ENCODE assay signal across 8 cellular contexts in the genomic region with DNA sequence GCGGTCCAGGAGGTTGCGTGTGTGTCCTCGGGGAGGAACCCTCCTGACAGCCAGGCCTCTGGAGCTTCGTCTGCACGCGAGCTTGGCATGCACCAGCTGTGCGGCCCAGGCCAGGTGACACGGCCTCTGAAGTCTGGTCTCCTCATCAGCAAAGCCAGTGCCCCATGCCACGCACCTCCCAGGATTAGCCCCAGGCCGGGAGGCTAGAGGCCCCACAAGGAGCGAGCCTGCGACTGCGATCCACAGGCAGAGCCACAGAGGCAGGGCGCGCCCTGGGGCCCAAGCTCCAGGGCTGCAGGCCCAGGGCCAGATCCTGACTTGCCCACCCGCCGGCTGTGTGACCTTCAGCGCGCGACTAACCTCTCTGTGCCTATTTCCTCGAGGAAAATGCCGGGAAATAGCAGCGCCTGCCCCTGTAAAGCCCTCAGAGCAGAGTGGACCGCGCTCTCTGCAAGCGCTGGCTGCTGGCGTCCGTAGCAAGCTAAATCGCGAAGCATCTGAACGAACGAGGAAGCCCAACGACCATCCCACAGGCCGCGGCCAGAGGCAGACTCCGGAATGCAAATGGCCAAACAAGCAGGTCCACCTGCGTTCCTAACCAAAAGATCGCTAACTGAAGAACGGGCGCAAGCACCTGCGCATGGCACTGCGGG. TPM values are rescaled to one million over a fixed set of nuclear protein-coding genes. Genes with fewer than 3 reads are reported as not detected.
DNase-seq lines count a peak whose midpoint lies in the region; ATAC-seq, FAIRE-seq and TF ChIP-seq lines count a peak whose summit lies in the region.

No MANE protein-coding gene starts in this region.

- H3K4me2 ChIP-seq in GM12878 (ENCODE audit: control insufficient read depth, insufficient read depth): peak overlapping the region; percentile 99

- peak overlapping the region; percentile 67 for H3K9ac ChIP-seq in GM12878 (ENCODE audit: control insufficient read depth, insufficient read depth, low read length)

- H3K4me1 Mint-ChIP-seq in HFFc6 (ENCODE audit: low read depth): peaks cover 34% of the 10 kb centered on the region

- SMC1A ChIA-PET in GM12878 (lab: Charles Lee; ENCODE audit: uncharacterized antibody, unreplicated experiment): no interaction called here

- DNase-seq in AG04450 (ENCODE audit: low read depth, low spot score) (no peak), HFFc6 (no peak), GM12878 (ENCODE audit: low read depth, low spot score) (no peak), lower leg skin (ENCODE audit: low spot score in 2 of 2) (no peak), transverse colon (peak; percentile 15)
- no peak for DNase-seq in activated CD8-positive, alpha-beta memory T cell treated with anti-CD3 and anti-CD28 coated beads for 24 hours

- peak overlapping the region; percentile 71 for H3K4me3 ChIP-seq in AG04450 (ENCODE audit: low read depth, low read length)
- peak overlapping the region; percentile 66 for H3K4me3 ChIP-seq in GM12878
- peak overlapping the region; percentile 5 for H3K4me3 ChIP-seq in lower leg skin (ENCODE audit: low read depth, poor library complexity, severe bottlenecking)
- H3K4me3 ChIP-seq in transverse colon: peak overlapping the region; percentile 46 to 74 (median 67)

- intact Hi-C loops in GM12878 (cut with micrococcal nuclease; ENCODE audit: unreplicated experiment) (no loop called here), lower leg skin (cut with DNase I; ENCODE audit: low total_unique reads) (no loop called here), transverse colon (cut with DNase I; ENCODE audit: low total_unique reads) (no loop called here)

- FAIRE-seq in GM12878 (lab: Jason Lieb, UNC): no peak

- no peak for TF ChIP-seq RAD21 in GM12878 (IDR thresholded peaks at IDR 0.05; ENCODE audit: insufficient read depth, low read depth, low read length)

- H3K9me3 ChIP-seq in AG04450 (ENCODE audit: control insufficient read depth, insufficient read depth, low read length) (no peaks in the 10 kb centered on the region; the same call in 1 of the 2 replicates), GM12878 (replicated peaks; ENCODE audit: control insufficient read depth, insufficient read depth, low read length) (no peaks in the 10 kb centered on the region), transverse colon (no peaks in the 10 kb centered on the region)

- H3K27ac Mint-ChIP-seq in HFFc6: peak overlapping the region; percentile 45

- POLR2A ChIA-PET in AG04450 (lab: Yijun Ruan, JAX) (interaction anchor here (0.6 to 1.3 kb wide), 3 partner anchors 35 to 104 kb away, joined by 3 to 7 read pairs (median 4); a partner anchor contains a TSS), GM12878 (lab: Charles Lee) (no interaction called here)

- BruUV-seq in GM12878 (replicated peaks; lab: Mats Ljungman, UMichigan): no TSS peak

- RAD21 ChIA-PET in GM12878 (lab: Charles Lee; ENCODE audit: unreplicated experiment): interaction anchor here (0.6 kb wide), 1 partner anchor 53 kb away, joined by 3 read pairs; a partner anchor contains a TSS

- H3K27me3 ChIP-seq in AG04450 (ENCODE audit: control insufficient read depth, insufficient read depth, low read length) (no peaks in the 10 kb centered on the region), GM12878 (replicated peaks in 1 of 2; ENCODE audit: control insufficient read depth in 2 of 2, insufficient read depth in 2 of 2, low read length in 1 of 2) (no peaks in the 10 kb centered on the region), transverse colon (no peaks in the 10 kb centered on the region)

- TF ChIP-seq EP300 in GM12878 (IDR thresholded peaks at IDR 0.05; ENCODE audit: borderline replicate concordance in 1 of 2, control insufficient read depth in 1 of 2, low read depth in 2 of 2, low read length in 2 of 2) (no peak), transverse colon (IDR thresholded peaks at IDR 0.05; ENCODE audit: low read depth) (no peak)

- H3K4me3 Mint-ChIP-seq in HFFc6: peak overlapping the region; percentile 83

- ATAC-seq in GM12878 (no peak), GM19035 (IDR thresholded peaks at IDR 0.05; ENCODE audit: unreplicated experiment) (no peak), HG03025 (IDR thresholded peaks at IDR 0.05; ENCODE audit: low FRiP score, unreplicated experiment) (no peak)

- H3K4me1 ChIP-seq in GM12878 (ENCODE audit: control insufficient read depth, insufficient read depth, low read length) (peaks cover 14% of the 10 kb centered on the region), transverse colon (peaks cover 11 to 24% (median 17%) of the 10 kb centered on the region in 4 donors)

- H3K36me3 ChIP-seq in GM12878 (ENCODE audit: control insufficient read depth in 2 of 2, insufficient read depth in 2 of 2, low read length in 1 of 2) (peaks cover 11 to 14% of the 10 kb centered on the region in 2 experiments; a peak in 3 of 4 replicates), transverse colon (no peaks in the 10 kb centered on the region)

- TF ChIP-seq CTCF in AG04450 (IDR thresholded peaks at IDR 0.05; ENCODE audit: low read depth, low read length) (no peak), HFFc6 (IDR thresholded peaks at IDR 0.05) (no peak), GM12878 (IDR thresholded peaks at IDR 0.05 in 2 of 3, conservative IDR thresholded peaks at IDR 0.05 in 1 of 3; ENCODE audit: control insufficient read depth in 2 of 3, extremely low read depth in 1 of 3, insufficient read depth in 1 of 3, low read depth in 3 of 3, low read length in 3 of 3) (no peak), lower leg skin (IDR thresholded peaks at IDR 0.05) (no peak), transverse colon (IDR thresholded peaks at IDR 0.05) (no peak)

- H3K9me3 Mint-ChIP-seq in HFFc6: no peaks in the 10 kb centered on the region

- H2AFZ ChIP-seq in GM12878 (ENCODE audit: control insufficient read depth, low read depth, low read length): peak overlapping the region; percentile 91

- WGBS in GM12878 (ENCODE audit: insufficient coverage, insufficient replicate concordance, low lambda C conversion rate, missing lambda C conversion rate): 44% methylated on average over 39 of the region's 42 CpGs
- WGBS in lower leg skin, 2 donors: 34 to 44% methylated on average over 33 to 35 of the region's 42 CpGs
- 42% methylated on average over 34 of the region's 42 CpGs; no CpG with 5 or more reads in 1 of the 2 donors for WGBS in transverse colon (ENCODE audit: low coverage in 1 of 2), 2 donors

- peaks cover 2% of the 10 kb centered on the region for H3K27me3 Mint-ChIP-seq in HFFc6 (ENCODE audit: insufficient read depth)

- H3K79me2 ChIP-seq in GM12878 (ENCODE audit: control insufficient read depth, insufficient read depth, low read length): peaks cover 6% of the 10 kb centered on the region; the same call in 1 of the 2 replicates

- no peaks in the 10 kb centered on the region for H4K20me1 ChIP-seq in GM12878 (ENCODE audit: control insufficient read depth, insufficient read depth)

- H3K36me3 Mint-ChIP-seq in HFFc6 (ENCODE audit: low read depth): peaks cover 17% of the 10 kb centered on the region; the same call in 1 of the 2 replicates

- CTCF ChIA-PET in AG04450 (lab: Charles Lee) (interaction anchor here (0.6 to 1.3 kb wide), 3 partner anchors 12 to 427 kb away, joined by 3 to 4 read pairs (median 3); no protein-coding TSS in a partner anchor), GM12878 (lab: Yijun Ruan, JAX) (interaction anchor here (0.6 kb wide), 1 partner anchor 158 kb away, joined by 3 read pairs; no protein-coding TSS in a partner anchor)

- no peak for TF ChIP-seq POLR2A in GM12878 (IDR thresholded peaks at IDR 0.05; ENCODE audit: low read depth, low read length)
- no peak for TF ChIP-seq POLR2A in lower leg skin (IDR thresholded peaks at IDR 0.05)
- TF ChIP-seq POLR2A in transverse colon (IDR thresholded peaks at IDR 0.05): no peak

- in situ Hi-C loops in GM12878 (cut with MboI) (no loop called here), transverse colon (cut with MboI; ENCODE audit: low pct_ligation_motif_present in 1 of 4, low pct_unique_long_range_greater_than_20kb in 1 of 4, low sequenced_read_pairs in 3 of 4) (no loop called here)

- H3K27ac ChIP-seq in AG04450 (ENCODE audit: low read depth, low read length) (peak overlapping the region; percentile 57), GM12878 (ENCODE audit: control insufficient read depth, insufficient read depth) (peak overlapping the region; percentile 59), transverse colon (peak overlapping the region; percentile 90 to 96 (median 94))

RNA-seq across cellular contexts. Expression of a gene that starts 0.5 kb away (rescaled TPM):
- polyA plus RNA-seq in AG04450 (2011; rRNA removed) (27.3 and 32.0 TPM in 2 replicates), GM12878 (2011; rRNA removed) (8.4 and 13.8 TPM in 2 replicates), GM12878 (2014; fragmentation: Illumina TruSeq; extraction: Trizol) (6.2 and 17.8 TPM in 2 replicates), GM12878 (2014; fragmentation: Nextera tagmentation; extraction: Ambion mirVana) (1 to 10 TPM; 3.6 to 9.8 TPM), GM12878 (2014; rRNA removed) (36.5 and 42.0 TPM in 2 replicates), GM12878 (2016; fragmentation: Nextera tagmentation; extraction: Ambion mirVana) (1 to 10 TPM; 1.4 to 2.1 TPM)
- 26.8 and 30.4 TPM in 2 replicates for polyA minus RNA-seq in AG04450 (2011; rRNA and poly(A)+ RNA removed)
- 10 to 100 TPM; 44.3 to 58.6 (median 53.2) TPM for total RNA-seq in HFFc6 (2021; fragmentation: NEBNext Ultra II Directional; extraction: Animal tissue kit (Norgen Biotek cat#: 25700))
- total RNA-seq in GM12878 (2013; cell fraction: nucleolus; rRNA removed): 7.0 and 8.1 TPM in 2 replicates
- total RNA-seq in GM12878 (2014; rRNA removed) (33.4 and 36.0 TPM in 2 replicates), GM12878 (2014; rRNA removed; fragmentation: Illumina TruSeq; extraction: Trizol) (18.6 and 20.8 TPM in 2 replicates), GM12878 (2021) (26.2 and 26.4 TPM in 2 replicates), lower leg skin (10 to 100 TPM; 44.5 to 70.6 (median 62.6) TPM), transverse colon (10 to 100 TPM; 52.2 to 69.6 (median 64.4) TPM)
- polyA plus RNA-seq in GM12878 (2011; ENCODE audit: low read depth): 8.5 TPM
- 15.8 and 22.1 TPM in 2 replicates for polyA plus RNA-seq in GM12878 (2011; cell fraction: cytosol; rRNA removed)
- 41.5 and 42.8 TPM in 2 replicates for polyA plus RNA-seq in GM12878 (2011; cell fraction: nucleus; rRNA removed)
- 13.7 and 15.0 TPM in 2 replicates for polyA plus RNA-seq in GM12878 (2012)
- 8.6 and 14.2 TPM in 2 replicates for polyA minus RNA-seq in GM12878 (2011; rRNA and poly(A)+ RNA removed)
- polyA minus RNA-seq in GM12878 (2011; cell fraction: cytosol; rRNA and poly(A)+ RNA removed): 5.3 and 7.5 TPM in 2 replicates
- 6.0 and 8.9 TPM in 2 replicates for polyA minus RNA-seq in GM12878 (2011; cell fraction: nucleus; rRNA and poly(A)+ RNA removed)

RNA-seq across cellular contexts. Expression of a gene that starts 53.0 kb away (rescaled TPM):
- polyA plus RNA-seq in AG04450 (2011; rRNA removed) (6.3 and 8.1 TPM in 2 replicates), GM12878 (2011; rRNA removed) (7.1 and 8.0 TPM in 2 replicates), GM12878 (2014; fragmentation: Illumina TruSeq; extraction: Trizol) (5.3 and 8.8 TPM in 2 replicates), GM12878 (2014; fragmentation: Nextera tagmentation; extraction: Ambion mirVana) (under 1 TPM; 0.21 to 0.58 TPM), GM12878 (2014; rRNA removed) (18.3 and 22.6 TPM in 2 replicates), GM12878 (2016; fragmentation: Nextera tagmentation; extraction: Ambion mirVana) (10 to 100 TPM in 1 of 2 experiments, 1 to 10 TPM in 1; 9.7 to 17.4 TPM)
- 11.1 and 15.6 TPM in 2 replicates for polyA minus RNA-seq in AG04450 (2011; rRNA and poly(A)+ RNA removed)
- 10 to 100 TPM; 20.1 to 25.8 (median 21.8) TPM for total RNA-seq in HFFc6 (2021; fragmentation: NEBNext Ultra II Directional; extraction: Animal tissue kit (Norgen Biotek cat#: 25700))
- total RNA-seq in GM12878 (2013; cell fraction: nucleolus; rRNA removed): 112 and 132 TPM in 2 replicates
- total RNA-seq in GM12878 (2014; rRNA removed) (25.2 and 26.5 TPM in 2 replicates), GM12878 (2014; rRNA removed; fragmentation: Illumina TruSeq; extraction: Trizol) (11.5 and 11.6 TPM in 2 replicates), GM12878 (2021) (29.3 and 33.5 TPM in 2 replicates), lower leg skin (10 to 100 TPM; 32.7 to 74.5 (median 43.0) TPM), transverse colon (10 to 100 TPM; 36.2 to 93.9 (median 62.6) TPM)
- polyA plus RNA-seq in GM12878 (2011; ENCODE audit: low read depth): 3.9 TPM
- 9.3 and 13.0 TPM in 2 replicates for polyA plus RNA-seq in GM12878 (2011; cell fraction: cytosol; rRNA removed)
- polyA plus RNA-seq in GM12878 (2011; cell fraction: nucleus; rRNA removed): 51.2 and 68.3 TPM in 2 replicates
- polyA plus RNA-seq in GM12878 (2012): 15.1 TPM in 2 replicates
- 12.0 and 25.4 TPM in 2 replicates for polyA minus RNA-seq in GM12878 (2011; rRNA and poly(A)+ RNA removed)
- 8.9 and 13.0 TPM in 2 replicates for polyA minus RNA-seq in GM12878 (2011; cell fraction: cytosol; rRNA and poly(A)+ RNA removed)
- 33.0 and 62.1 TPM in 2 replicates for polyA minus RNA-seq in GM12878 (2011; cell fraction: nucleus; rRNA and poly(A)+ RNA removed)

Comparison
In these comparisons a context has a peak if more than half of its experiments do, and no peak if none do; other contexts are left out.
1. H3K4me3 ChIP-seq: peak in every context shown above with its lines; median percentile 71 in AG04450; 67 in transverse colon; 66 in GM12878; 5 in lower leg skin.